Comparison of ENCODE assay signal across 8 cellular contexts in the genomic region with DNA sequence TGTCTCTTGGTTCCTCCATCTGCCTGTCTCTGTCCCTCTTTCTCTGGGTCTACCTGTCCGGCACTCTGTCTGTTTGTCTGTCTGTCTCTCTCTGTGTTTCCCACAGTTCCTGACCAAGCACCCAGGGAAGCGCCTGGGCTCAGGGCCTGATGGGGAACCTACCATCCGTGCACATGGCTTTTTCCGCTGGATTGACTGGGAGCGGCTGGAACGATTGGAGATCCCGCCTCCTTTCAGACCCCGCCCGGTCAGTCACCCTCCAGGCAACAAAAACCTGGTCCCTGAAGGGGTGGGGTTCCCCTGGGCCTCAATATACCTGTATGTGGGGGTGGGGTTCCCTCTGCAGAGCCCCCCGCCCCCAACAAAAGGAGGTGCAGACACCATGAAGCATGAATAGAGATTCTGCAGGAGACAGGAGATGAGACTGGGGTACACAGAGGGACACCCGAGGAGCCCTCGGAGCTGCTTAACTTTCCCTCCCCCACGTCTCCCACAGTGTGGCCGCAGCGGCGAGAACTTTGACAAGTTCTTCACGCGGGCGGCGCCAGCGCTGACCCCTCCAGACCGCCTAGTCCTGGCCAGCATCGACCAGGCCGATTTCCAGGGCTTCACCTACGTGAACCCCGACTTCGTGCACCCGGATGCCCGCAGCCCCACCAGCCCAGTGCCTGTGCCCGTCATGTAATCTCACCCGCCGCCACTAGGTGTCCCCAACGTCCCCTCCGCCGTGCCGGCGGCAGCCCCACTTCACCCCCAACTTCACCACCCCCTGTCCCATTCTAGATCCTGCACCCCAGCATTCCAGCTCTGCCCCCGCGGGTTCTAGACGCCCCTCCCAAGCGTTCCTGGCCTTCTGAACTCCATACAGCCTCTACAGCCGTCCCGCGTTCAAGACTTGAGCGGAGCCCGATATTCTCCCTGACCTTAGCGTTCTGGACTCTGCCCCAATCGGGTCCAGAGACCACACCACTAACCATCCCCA. TPM values are rescaled to one million over a fixed set of nuclear protein-coding genes. Genes with fewer than 3 reads are reported as not detected.
DNase-seq lines count a peak whose midpoint lies in the region; ATAC-seq and TF ChIP-seq lines count a peak whose summit lies in the region.

No MANE protein-coding gene starts in this region.

- H2AFZ ChIP-seq in parathyroid adenoma: peak overlapping the region; percentile 44

- H3K27me3 ChIP-seq in parathyroid adenoma (ENCODE audit: control insufficient read depth, insufficient read depth, low read length) (peaks cover 7% of the 10 kb centered on the region), upper lobe of right lung (peaks cover 51% of the 10 kb centered on the region)

- H3K9me3 ChIP-seq in parathyroid adenoma (ENCODE audit: control insufficient read depth, low read length): no peaks in the 10 kb centered on the region
- H3K9me3 ChIP-seq in upper lobe of right lung: no peaks in the 10 kb centered on the region

- H3K4me2 ChIP-seq in parathyroid adenoma (ENCODE audit: low read length): no peak overlapping the region

- H3K27ac ChIP-seq in parathyroid adenoma: no peak overlapping the region
- H3K27ac ChIP-seq in upper lobe of right lung: no peak overlapping the region

- H3K9ac ChIP-seq in parathyroid adenoma: no peak overlapping the region

- H3K4me3 ChIP-seq in foreskin fibroblast (ENCODE audit: low read depth in 1 of 2, low read length in 2 of 2) (no peak overlapping the region), parathyroid adenoma (ENCODE audit: low read depth, low read length) (no peak overlapping the region), upper lobe of right lung (no peak overlapping the region)

- peak; percentile 78 for TF ChIP-seq CTCF in foreskin fibroblast (IDR thresholded peaks at IDR 0.05; ENCODE audit: low read depth, low read length)
- peak; percentile 90 for TF ChIP-seq CTCF in parathyroid adenoma (IDR thresholded peaks at IDR 0.05)
- peak; percentile 77 for TF ChIP-seq CTCF in upper lobe of right lung (IDR thresholded peaks at IDR 0.05)

- H3K4me1 ChIP-seq in parathyroid adenoma (peaks cover 9% of the 10 kb centered on the region), upper lobe of right lung (no peaks in the 10 kb centered on the region)

- ATAC-seq in upper lobe of right lung: peak; percentile 79
- no peak for ATAC-seq in GM18498 (IDR thresholded peaks at IDR 0.05; ENCODE audit: unreplicated experiment)

- DNase-seq in D341Med (ENCODE audit: low spot score): peak; percentile 88
- peak; percentile 68 for DNase-seq in NCI-H2227 (lab: John Stamatoyannopoulos, UW; ENCODE audit: unreplicated experiment)
- DNase-seq in activated T-cell treated with anti-CD3 and anti-CD28 coated beads, Interleukin-2, amount 50 U/mL, for 48 hours: peak; percentile 74 to 83
- DNase-seq in foreskin fibroblast: peak in 1 of 2 donors; percentile 67
- peak; percentile 80 for DNase-seq in upper lobe of right lung
- DNase-seq in SIG-M5 (lab: John Stamatoyannopoulos, UW): no peak

- H3K36me3 ChIP-seq in parathyroid adenoma (ENCODE audit: control insufficient read depth, insufficient read depth, low read length) (no peaks in the 10 kb centered on the region), upper lobe of right lung (no peaks in the 10 kb centered on the region)

- intact Hi-C loops in upper lobe of right lung (cut with DNase I): loop anchor here (10.0 kb wide), 1 partner anchor 118 kb away; no protein-coding TSS in a partner anchor

- no peaks in the 10 kb centered on the region for H3K79me2 ChIP-seq in parathyroid adenoma

RNA-seq across cellular contexts. Expression of gene CACNG7, which starts 2.6 kb away (rescaled TPM):
- not detected for total RNA-seq in upper lobe of right lung

RNA-seq across cellular contexts. Expression of gene PRKCG, which starts 24.5 kb away (rescaled TPM):
- not detected for total RNA-seq in upper lobe of right lung

RNA-seq across cellular contexts. Expression of gene MYADM, which starts 38.8 kb away (rescaled TPM):
- total RNA-seq in upper lobe of right lung: 131 TPM

RNA-seq across cellular contexts. Expression of gene CACNG8, which starts 56.2 kb away (rescaled TPM):
- total RNA-seq in upper lobe of right lung: 0.12 TPM
